In genomic region chr19:8576273-8576993, GRCh38 we compare ENCODE assay signal across 9 cellular contexts. TPM values are rescaled to one million over a fixed set of nuclear protein-coding genes. Genes with fewer than 3 reads are reported as not detected.
DNase-seq lines count a peak whose midpoint lies in the region; ATAC-seq and TF ChIP-seq lines count a peak whose summit lies in the region.
"Had no signal": no experiment of that assay in that cellular context is flagged by ENCODE, and none has a peak within 500 bp of the region (broad histone marks: within the 10 kb centered on the region; RNA-seq: fewer than 3 reads in every experiment).

No MANE protein-coding gene starts in this region.

- ATAC-seq in HG02981 (IDR thresholded peaks at IDR 0.05; ENCODE audit: unreplicated experiment) = no peak
- no peak for ATAC-seq in GM18520 (IDR thresholded peaks at IDR 0.05; ENCODE audit: unreplicated experiment)

- TF ChIP-seq POLR2A in esophagus squamous epithelium (IDR thresholded peaks at IDR 0.05) = no peak

- peaks cover 0 to 28% (median 0%) of the 10 kb centered on the region in 4 donors for H3K27me3 ChIP-seq in esophagus squamous epithelium

- DNase-seq in KBM-7 (peak; percentile 85), esophagus squamous epithelium (lab: John Stamatoyannopoulos, UW) (no peak), superior temporal gyrus (ENCODE audit: extremely low spot score) (no peak)
- no peak for DNase-seq in T-helper 2 cell treated with Interferon-gamma antibody and Interleukin-4, amounts not matched to agents 5 μg/mL and 100 μg/mL, for 36 hours (ENCODE audit: low spot score)

- no peaks in the 10 kb centered on the region for H3K9me3 ChIP-seq in esophagus squamous epithelium

- H3K4me3 ChIP-seq in esophagus squamous epithelium = peak overlapping the region; percentile 15 to 60 (median 38)
- H3K4me3 ChIP-seq: cardiac muscle cell had no signal

- H3K27me3 Mint-ChIP-seq in T-helper 2 cell treated with Interferon-gamma antibody and Interleukin-4, amounts not matched to agents 5 μg/mL and 100 μg/mL, for 36 hours (ENCODE audit: low read depth) = peaks cover 2% of the 10 kb centered on the region
- peaks cover 3% of the 10 kb centered on the region for H3K27me3 Mint-ChIP-seq in stimulated activated naive CD8-positive, alpha-beta T cell treated with anti-CD3 and anti-CD28 coated beads, Interleukin-15, Interleukin-2, amounts not matched to agents 100 ng/mL and 50 ng/mL, for 24 hours

- peak overlapping the region; percentile 85 for H3K27ac Mint-ChIP-seq in T-helper 2 cell treated with Interferon-gamma antibody and Interleukin-4, amounts not matched to agents 5 μg/mL and 100 μg/mL, for 36 hours
- H3K27ac Mint-ChIP-seq in stimulated activated naive CD8-positive, alpha-beta T cell treated with anti-CD3 and anti-CD28 coated beads, Interleukin-15, Interleukin-2, amounts not matched to agents 100 ng/mL and 50 ng/mL, for 24 hours = peak overlapping the region; percentile 72

- in situ Hi-C loops in KBM-7 (cut with MboI; ENCODE audit: low pct_unique_long_range_greater_than_20kb, low sequenced_read_pairs) = no loop called here

- peak overlapping the region; percentile 24 to 77 (median 61) for H3K27ac ChIP-seq in esophagus squamous epithelium
- H3K27ac ChIP-seq: cardiac muscle cell had no signal

- H3K4me1 ChIP-seq in esophagus squamous epithelium = peaks cover 9 to 62% (median 14%) of the 10 kb centered on the region in 3 donors

- 28 to 59% methylated on average over 6 to 17 of the region's 19 CpGs for WGBS in esophagus squamous epithelium, 2 donors

- peaks cover 7% of the 10 kb centered on the region for H3K9me3 Mint-ChIP-seq in T-helper 2 cell treated with Interferon-gamma antibody and Interleukin-4, amounts not matched to agents 5 μg/mL and 100 μg/mL, for 36 hours
- no peaks in the 10 kb centered on the region for H3K9me3 Mint-ChIP-seq in stimulated activated naive CD8-positive, alpha-beta T cell treated with anti-CD3 and anti-CD28 coated beads, Interleukin-15, Interleukin-2, amounts not matched to agents 100 ng/mL and 50 ng/mL, for 24 hours

- peaks cover 43% of the 10 kb centered on the region for H3K36me3 Mint-ChIP-seq in T-helper 2 cell treated with Interferon-gamma antibody and Interleukin-4, amounts not matched to agents 5 μg/mL and 100 μg/mL, for 36 hours (ENCODE audit: low read depth)
- no peaks in the 10 kb centered on the region for H3K36me3 Mint-ChIP-seq in stimulated activated naive CD8-positive, alpha-beta T cell treated with anti-CD3 and anti-CD28 coated beads, Interleukin-15, Interleukin-2, amounts not matched to agents 100 ng/mL and 50 ng/mL, for 24 hours (ENCODE audit: low read depth)

- H3K36me3 ChIP-seq in esophagus squamous epithelium = no peaks in the 10 kb centered on the region
- H3K36me3 ChIP-seq: cardiac muscle cell had no signal

- no peak for TF ChIP-seq CTCF in esophagus squamous epithelium (IDR thresholded peaks at IDR 0.05)

- intact Hi-C loops in esophagus squamous epithelium (cut with DNase I) = no loop called here

- H3K4me3 Mint-ChIP-seq in T-helper 2 cell treated with Interferon-gamma antibody and Interleukin-4, amounts not matched to agents 5 μg/mL and 100 μg/mL, for 36 hours = peak overlapping the region; percentile 97
- peak overlapping the region; percentile 87 for H3K4me3 Mint-ChIP-seq in stimulated activated naive CD8-positive, alpha-beta T cell treated with anti-CD3 and anti-CD28 coated beads, Interleukin-15, Interleukin-2, amounts not matched to agents 100 ng/mL and 50 ng/mL, for 24 hours

- peaks cover 34% of the 10 kb centered on the region for H3K4me1 Mint-ChIP-seq in T-helper 2 cell treated with Interferon-gamma antibody and Interleukin-4, amounts not matched to agents 5 μg/mL and 100 μg/mL, for 36 hours (ENCODE audit: low read depth)
- H3K4me1 Mint-ChIP-seq in stimulated activated naive CD8-positive, alpha-beta T cell treated with anti-CD3 and anti-CD28 coated beads, Interleukin-15, Interleukin-2, amounts not matched to agents 100 ng/mL and 50 ng/mL, for 24 hours (ENCODE audit: low read depth) = peaks cover 65% of the 10 kb centered on the region

RNA-seq across cellular contexts. Expression of gene MYO1F, which starts 0.8 kb away (rescaled TPM):
- 10 to 100 TPM in 2 of 4 donors, 1 to 10 TPM in 2; 1.6 to 14.3 (median 8.5) TPM for total RNA-seq in esophagus squamous epithelium

RNA-seq across cellular contexts. Expression of gene ADAMTS10, which starts 34.1 kb away (rescaled TPM):
- total RNA-seq in esophagus squamous epithelium = 1 to 10 TPM; 2.0 to 8.8 (median 3.6) TPM

RNA-seq across cellular contexts. Expression of gene NFILZ, which starts 54.0 kb away (rescaled TPM):
- total RNA-seq in esophagus squamous epithelium = not detected
- total RNA-seq: cardiac muscle cell, kidney epithelial cell had no signal
